Comparison of ENCODE assay signal across 1 cellular context in the genomic region with DNA sequence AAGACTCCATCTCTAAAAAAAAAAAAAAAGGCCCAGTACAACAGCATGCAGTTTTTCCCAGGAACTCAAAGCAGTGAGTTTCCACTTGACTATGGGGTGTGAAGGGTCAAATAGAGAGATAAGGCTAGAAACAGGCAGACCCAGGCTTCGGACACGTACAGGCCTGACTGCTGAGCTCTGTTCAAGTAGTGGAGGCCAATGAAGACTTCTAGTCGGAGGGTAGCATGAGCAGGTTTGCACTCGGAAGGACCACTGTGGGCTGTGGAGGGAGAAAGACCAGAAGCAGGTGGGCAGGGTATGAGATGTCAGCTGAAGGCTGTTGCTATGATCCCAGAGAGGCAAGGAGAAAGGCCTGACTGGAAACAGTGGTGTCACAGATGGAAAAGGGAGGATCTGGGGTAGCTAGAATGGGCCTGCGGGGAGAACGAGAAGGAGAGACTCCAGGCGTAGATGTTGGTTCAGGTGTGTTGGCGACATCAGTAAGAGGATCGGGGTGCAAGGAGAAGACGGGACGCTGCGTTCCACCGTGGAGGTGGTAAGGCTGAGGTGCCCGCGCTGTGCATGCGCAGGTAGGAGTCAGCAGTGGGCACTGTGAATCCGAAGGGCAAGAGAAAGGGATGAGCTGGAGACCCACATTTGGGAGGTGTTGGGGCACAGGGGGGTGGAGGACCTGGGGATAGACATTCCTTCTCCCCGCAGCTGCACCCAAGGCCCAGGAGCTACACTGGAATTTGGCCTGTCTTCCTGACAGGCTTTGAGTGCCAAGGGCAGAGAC.
TF ChIP-seq lines count a peak whose summit lies in the region.

No MANE protein-coding gene starts in this region.

TF ChIP-seq in GM12878, 131 proteins besides CTCF, POLR2A, EP300 and RAD21:
- TF ChIP-seq RUNX3 (IDR thresholded peaks at IDR 0.05; ENCODE audit: low read length) = no peak
- TF ChIP-seq FOXM1 (IDR thresholded peaks at IDR 0.05; ENCODE audit: low read depth, low read length) = no peak
- no peak for TF ChIP-seq STAT3 (IDR thresholded peaks at IDR 0.05; ENCODE audit: low read depth, low read length)
- TF ChIP-seq NR2F1 (conservative IDR thresholded peaks at IDR 0.05) = no peak
- TF ChIP-seq ZNF274 (IDR thresholded peaks at IDR 0.05; ENCODE audit: insufficient read depth, insufficient read length) = no peak
- TF ChIP-seq TBL1XR1 (IDR thresholded peaks at IDR 0.05; ENCODE audit: low read depth, low read length) = no peak
- TF ChIP-seq, protein P1, sequence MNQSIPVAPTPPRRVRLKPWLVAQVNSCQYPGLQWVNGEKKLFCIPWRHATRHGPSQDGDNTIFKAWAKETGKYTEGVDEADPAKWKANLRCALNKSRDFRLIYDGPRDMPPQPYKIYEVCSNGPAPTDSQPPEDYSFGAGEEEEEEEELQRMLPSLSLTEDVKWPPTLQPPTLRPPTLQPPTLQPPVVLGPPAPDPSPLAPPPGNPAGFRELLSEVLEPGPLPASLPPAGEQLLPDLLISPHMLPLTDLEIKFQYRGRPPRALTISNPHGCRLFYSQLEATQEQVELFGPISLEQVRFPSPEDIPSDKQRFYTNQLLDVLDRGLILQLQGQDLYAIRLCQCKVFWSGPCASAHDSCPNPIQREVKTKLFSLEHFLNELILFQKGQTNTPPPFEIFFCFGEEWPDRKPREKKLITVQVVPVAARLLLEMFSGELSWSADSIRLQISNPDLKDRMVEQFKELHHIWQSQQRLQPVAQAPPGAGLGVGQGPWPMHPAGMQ (IDR thresholded peaks at IDR 0.05; ENCODE audit: borderline replicate concordance) = no peak
- TF ChIP-seq CHD2 (IDR thresholded peaks at IDR 0.05; ENCODE audit: borderline replicate concordance, low read depth, low read length) = no peak
- no peak for TF ChIP-seq MEF2A (IDR thresholded peaks at IDR 0.05; ENCODE audit: insufficient read depth, low read depth, low read length)
- TF ChIP-seq TCF7 (IDR thresholded peaks at IDR 0.05; ENCODE audit: borderline replicate concordance) = no peak
- no peak for TF ChIP-seq JUND (IDR thresholded peaks at IDR 0.05; ENCODE audit: low read depth, low read length)
- no peak for TF ChIP-seq NRF1 (conservative IDR thresholded peaks at IDR 0.05; ENCODE audit: low read depth, low read length)
- no peak for TF ChIP-seq RCOR1 (conservative IDR thresholded peaks at IDR 0.05; ENCODE audit: low read depth, low read length)
- TF ChIP-seq MYC (IDR thresholded peaks at IDR 0.05; ENCODE audit: insufficient read depth, insufficient read length, insufficient replicate concordance, low read length, severe bottlenecking) = no peak
- no peak for TF ChIP-seq NR2C2 (IDR thresholded peaks at IDR 0.05; ENCODE audit: borderline replicate concordance, control insufficient read depth, insufficient read length, low read depth)
- TF ChIP-seq, protein P2, sequence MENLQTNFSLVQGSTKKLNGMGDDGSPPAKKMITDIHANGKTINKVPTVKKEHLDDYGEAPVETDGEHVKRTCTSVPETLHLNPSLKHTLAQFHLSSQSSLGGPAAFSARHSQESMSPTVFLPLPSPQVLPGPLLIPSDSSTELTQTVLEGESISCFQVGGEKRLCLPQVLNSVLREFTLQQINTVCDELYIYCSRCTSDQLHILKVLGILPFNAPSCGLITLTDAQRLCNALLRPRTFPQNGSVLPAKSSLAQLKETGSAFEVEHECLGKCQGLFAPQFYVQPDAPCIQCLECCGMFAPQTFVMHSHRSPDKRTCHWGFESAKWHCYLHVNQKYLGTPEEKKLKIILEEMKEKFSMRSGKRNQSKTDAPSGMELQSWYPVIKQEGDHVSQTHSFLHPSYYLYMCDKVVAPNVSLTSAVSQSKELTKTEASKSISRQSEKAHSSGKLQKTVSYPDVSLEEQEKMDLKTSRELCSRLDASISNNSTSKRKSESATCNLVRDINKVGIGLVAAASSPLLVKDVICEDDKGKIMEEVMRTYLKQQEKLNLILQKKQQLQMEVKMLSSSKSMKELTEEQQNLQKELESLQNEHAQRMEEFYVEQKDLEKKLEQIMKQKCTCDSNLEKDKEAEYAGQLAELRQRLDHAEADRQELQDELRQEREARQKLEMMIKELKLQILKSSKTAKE (IDR thresholded peaks at IDR 0.05; ENCODE audit: low read depth, poor library complexity, severe bottlenecking) = no peak
- no peak for TF ChIP-seq MTA2 (IDR thresholded peaks at IDR 0.05; ENCODE audit: low read depth)
- TF ChIP-seq ZSCAN29 (IDR thresholded peaks at IDR 0.05) = no peak
